Comparison of ENCODE assay signal across 9 cellular contexts in the genomic region with DNA sequence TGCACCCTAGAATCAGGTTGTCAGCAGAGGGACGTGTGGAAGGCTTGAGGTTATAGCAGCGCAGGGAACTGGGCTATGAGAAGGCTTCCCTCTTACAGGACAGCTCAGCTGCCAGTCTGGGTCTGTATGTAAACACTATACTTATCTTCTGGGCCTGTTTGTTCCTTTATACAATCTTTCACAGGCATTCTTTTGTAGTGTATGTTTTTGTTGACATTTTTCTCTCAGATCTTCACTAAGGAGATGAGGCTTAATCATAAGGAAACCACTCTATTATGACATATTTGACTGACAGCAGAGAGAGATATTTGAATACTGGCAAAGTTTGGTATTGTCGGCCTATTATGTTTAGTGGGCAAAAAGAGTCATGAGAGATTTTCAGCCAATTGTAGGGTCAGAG. TPM values are rescaled to one million over a fixed set of nuclear protein-coding genes. Genes with fewer than 3 reads are reported as not detected.
DNase-seq lines count a peak whose midpoint lies in the region; ATAC-seq, FAIRE-seq and TF ChIP-seq lines count a peak whose summit lies in the region.
"Had no signal": no experiment of that assay in that cellular context is flagged by ENCODE, and none has a peak within 500 bp of the region (broad histone marks: within the 10 kb centered on the region; RNA-seq: fewer than 3 reads in every experiment).

No MANE protein-coding gene starts in this region.

- peaks cover 7% of the 10 kb centered on the region for H3K27me3 Mint-ChIP-seq in memory B cell

- RAD21 ChIA-PET in GM12878 (lab: Charles Lee; ENCODE audit: unreplicated experiment) = interaction anchor here (0.6 to 2.5 kb wide), 3 partner anchors 16 to 105 kb away, joined by 3 to 15 read pairs (median 14); no protein-coding TSS in a partner anchor

- SMC1A ChIA-PET in GM12878 (lab: Charles Lee; ENCODE audit: uncharacterized antibody, unreplicated experiment) = interaction anchor here (1.0 to 2.3 kb wide), 4 partner anchors 14 to 109 kb away, joined by 3 to 7 read pairs (median 4); no protein-coding TSS in a partner anchor

- H3K4me1 Mint-ChIP-seq in memory B cell = peaks cover 31% of the 10 kb centered on the region

- FAIRE-seq in GM12878 (lab: Jason Lieb, UNC) = no peak
- FAIRE-seq: TTC549 had no signal

- H3K4me3 ChIP-seq in left ventricle myocardium inferior (peak overlapping the region; percentile 74), GM12878 (peak overlapping the region; percentile 86), aorta (ENCODE audit: low read length in 2 of 2) (peak overlapping the region; percentile 69 to 95)

- no peaks in the 10 kb centered on the region for H4K20me1 ChIP-seq in GM12878 (ENCODE audit: control insufficient read depth, insufficient read depth)

- no peaks in the 10 kb centered on the region for H3K9me3 Mint-ChIP-seq in memory B cell

- TSS peak; percentile 70 for BruUV-seq in GM12878 (replicated peaks; lab: Mats Ljungman, UMichigan)

- POLR2A ChIA-PET in GM12878 (lab: Charles Lee) = interaction anchor here (0.5 to 1.2 kb wide), 4 partner anchors 41 to 149 kb away, joined by 3 to 5 read pairs (median 4); partner anchors contain the start of gene NFKB2

- peak overlapping the region; percentile 90 for H3K9ac ChIP-seq in GM12878 (ENCODE audit: control insufficient read depth, insufficient read depth, low read length)

- ATAC-seq in left ventricle myocardium superior = no peak
- ATAC-seq in GM12878 = 0 out of 3 replicates have a peak, but pooled peaks have one; percentile 6
- no peak for ATAC-seq in memory B cell (ENCODE audit: low read depth)
- ATAC-seq in aorta (ENCODE audit: low FRiP score) = no peak

- intact Hi-C loops in left ventricle myocardium inferior (cut with micrococcal nuclease) (no loop called here), left ventricle myocardium superior (cut with micrococcal nuclease) (no loop called here), GM12878 (cut with micrococcal nuclease; ENCODE audit: unreplicated experiment) (no loop called here), aorta (cut with DNase I) (no loop called here)

- H3K36me3 Mint-ChIP-seq in memory B cell = no peaks in the 10 kb centered on the region

- DNase-seq in left ventricle myocardium inferior (no peak), left ventricle myocardium superior (no peak), GM12878 (ENCODE audit: low read depth, low spot score) (no peak), memory B cell (ENCODE audit: low spot score in 2 of 2) (no peak), aorta (no peak), GM13976 (ENCODE audit: low spot score) (no peak)
- DNase-seq in stimulated activated CD4-positive, alpha-beta T cell treated with anti-CD3 and anti-CD28 coated beads, Interleukin-1b, Interleukin-23, amount 100 ng/mL, for 48 hours = no peak
- DNase-seq in activated CD4-positive, alpha-beta T cell treated with anti-CD3 and anti-CD28 coated beads, Interleukin-2, amount 50 U/mL, for 1 hour = no peak

- WGBS in GM12878 (ENCODE audit: insufficient coverage, insufficient replicate concordance, low lambda C conversion rate, missing lambda C conversion rate) = 1% methylated on average over 3 of the region's 3 CpGs
- 6 to 7% methylated on average over 3 of the region's 3 CpGs for WGBS in aorta, 2 donors

- H3K36me3 ChIP-seq in left ventricle myocardium inferior (no peaks in the 10 kb centered on the region), GM12878 (ENCODE audit: control insufficient read depth in 2 of 2, insufficient read depth in 2 of 2, low read length in 1 of 2) (0 out of 4 replicates have a peak, but pooled peaks cover 0 to 2% of the 10 kb centered on the region in 2 experiments), aorta (ENCODE audit: control insufficient read depth in 1 of 2, insufficient read depth in 2 of 2, low read length in 1 of 2) (no peaks in the 10 kb centered on the region)

- H3K27ac Mint-ChIP-seq in memory B cell = peak overlapping the region; percentile 91

- CTCF ChIA-PET in GM12878 (lab: Yijun Ruan, JAX) = interaction anchor here (3.2 to 5.1 kb wide), 3 partner anchors 14 to 105 kb away, joined by 19 to 45 read pairs (median 22); no protein-coding TSS in a partner anchor

- H3K79me2 ChIP-seq in GM12878 (ENCODE audit: control insufficient read depth, insufficient read depth, low read length) = peaks cover 54% of the 10 kb centered on the region

- no peak overlapping the region for H2AFZ ChIP-seq in GM12878 (ENCODE audit: control insufficient read depth, low read depth, low read length)

- peak overlapping the region; percentile 97 for H3K4me3 Mint-ChIP-seq in memory B cell

- H3K4me1 ChIP-seq in left ventricle myocardium inferior (peaks cover 78% of the 10 kb centered on the region), GM12878 (ENCODE audit: control insufficient read depth, insufficient read depth, low read length) (peaks cover 4% of the 10 kb centered on the region; the same call in 1 of the 2 replicates), aorta (ENCODE audit: control insufficient read depth in 1 of 2, insufficient read depth in 2 of 2, low read length in 2 of 2) (peaks cover 8% of the 10 kb centered on the region in 2 donors)

- H3K27ac ChIP-seq in left ventricle myocardium inferior (replicated peaks) = peak overlapping the region; percentile 92
- 0 out of 2 replicates have a peak overlapping the region, but pooled peaks have one; percentile 88 for H3K27ac ChIP-seq in GM12878 (ENCODE audit: control insufficient read depth, insufficient read depth)
- H3K27ac ChIP-seq in aorta (ENCODE audit: low read depth in 1 of 2, low read length in 2 of 2) = peak overlapping the region in 1 of 2 donors; percentile 25

- no peak for TF ChIP-seq EP300 in GM12878 (IDR thresholded peaks at IDR 0.05; ENCODE audit: borderline replicate concordance in 1 of 2, control insufficient read depth in 1 of 2, low read depth in 2 of 2, low read length in 2 of 2)

- no peaks in the 10 kb centered on the region for H3K27me3 ChIP-seq in left ventricle myocardium inferior (ENCODE audit: low read depth)
- no peaks in the 10 kb centered on the region for H3K27me3 ChIP-seq in GM12878 (replicated peaks in 1 of 2; ENCODE audit: control insufficient read depth in 2 of 2, insufficient read depth in 2 of 2, low read length in 1 of 2)
- H3K27me3 ChIP-seq in aorta (ENCODE audit: control insufficient read depth in 1 of 2, insufficient read depth in 2 of 2, low read length in 1 of 2) = no peaks in the 10 kb centered on the region

- TF ChIP-seq RAD21 in GM12878 (IDR thresholded peaks at IDR 0.05; ENCODE audit: insufficient read depth, low read depth, low read length) = no peak

- peak overlapping the region; percentile 92 for H3K4me2 ChIP-seq in GM12878 (ENCODE audit: control insufficient read depth, insufficient read depth)

- TF ChIP-seq CTCF in left ventricle myocardium inferior (IDR thresholded peaks at IDR 0.05; ENCODE audit: borderline replicate concordance) (no peak), GM12878 (IDR thresholded peaks at IDR 0.05 in 2 of 3, conservative IDR thresholded peaks at IDR 0.05 in 1 of 3; ENCODE audit: control insufficient read depth in 2 of 3, extremely low read depth in 1 of 3, insufficient read depth in 1 of 3, low read depth in 3 of 3, low read length in 3 of 3) (no peak), GM13976 (IDR thresholded peaks at IDR 0.05; ENCODE audit: borderline replicate concordance, control extremely low read depth, extremely low read depth, insufficient read depth, missing control alignments) (no peak)

- no peak for TF ChIP-seq POLR2A in GM12878 (IDR thresholded peaks at IDR 0.05; ENCODE audit: low read depth, low read length)

- in situ Hi-C loops in GM12878 (cut with MboI) (no loop called here), GM13976 (cut with MboI; ENCODE audit: low sequenced_read_pairs, unreplicated experiment) (loop anchor here (25.0 kb wide), 1 partner anchor 341 kb away; no protein-coding TSS in a partner anchor)

- H3K9me3 ChIP-seq in left ventricle myocardium inferior (replicated peaks) (no peaks in the 10 kb centered on the region), GM12878 (replicated peaks; ENCODE audit: control insufficient read depth, insufficient read depth, low read length) (no peaks in the 10 kb centered on the region), aorta (ENCODE audit: control insufficient read depth, low read length) (no peaks in the 10 kb centered on the region)

RNA-seq across cellular contexts. Expression of gene GBF1, which starts 0.9 kb away (rescaled TPM):
- total RNA-seq in left ventricle myocardium inferior (43.2 TPM), left ventricle myocardium superior (41.7 TPM), GM12878 (2014; rRNA removed) (21.4 and 23.0 TPM in 2 replicates), GM12878 (2014; rRNA removed; fragmentation: Illumina TruSeq; extraction: Trizol) (13.3 and 13.8 TPM in 2 replicates), GM12878 (2021) (38.8 and 42.0 TPM in 2 replicates), aorta (10 to 100 TPM; 41.9 to 44.0 TPM)
- 47.9 and 50.1 TPM in 2 replicates for total RNA-seq in GM12878 (2013; cell fraction: nucleolus; rRNA removed)
- 23.0 TPM for polyA plus RNA-seq in GM12878 (2011; ENCODE audit: low read depth)
- polyA plus RNA-seq in GM12878 (2011; rRNA removed) (6.5 and 20.7 TPM in 2 replicates), GM12878 (2014; fragmentation: Illumina TruSeq; extraction: Trizol) (25.5 and 30.4 TPM in 2 replicates), GM12878 (2014; fragmentation: Nextera tagmentation; extraction: Ambion mirVana) (1 to 10 TPM in 1 of 2 experiments, under 1 TPM in 1; 0.82 to 1.2 TPM), GM12878 (2014; rRNA removed) (19.6 and 24.3 TPM in 2 replicates), GM12878 (2016; fragmentation: Nextera tagmentation; extraction: Ambion mirVana) (10 to 100 TPM; 29.5 to 35.6 TPM), aorta (10 to 100 TPM in 1 of 2 donors, 1 to 10 TPM in 1; 7.1 to 23.3 TPM)
- 15.0 and 20.8 TPM in 2 replicates for polyA plus RNA-seq in GM12878 (2011; cell fraction: cytosol; rRNA removed)
- 46.7 and 52.1 TPM in 2 replicates for polyA plus RNA-seq in GM12878 (2011; cell fraction: nucleus; rRNA removed)
- 29.0 and 31.0 TPM in 2 replicates for polyA plus RNA-seq in GM12878 (2012)
- polyA minus RNA-seq in GM12878 (2011; rRNA and poly(A)+ RNA removed) = 30.3 and 46.3 TPM in 2 replicates
- polyA minus RNA-seq in GM12878 (2011; cell fraction: cytosol; rRNA and poly(A)+ RNA removed) = 16.7 and 19.4 TPM in 2 replicates
- polyA minus RNA-seq in GM12878 (2011; cell fraction: nucleus; rRNA and poly(A)+ RNA removed) = 38.2 and 44.3 TPM in 2 replicates

RNA-seq across cellular contexts. Expression of gene PITX3, which starts 4.9 kb away (rescaled TPM):
- total RNA-seq in left ventricle myocardium inferior (0.85 TPM), left ventricle myocardium superior (1.1 TPM), GM12878 (2014; rRNA removed) (not detected in 2 replicates), GM12878 (2014; rRNA removed; fragmentation: Illumina TruSeq; extraction: Trizol) (not detected in 2 replicates), GM12878 (2021) (not detected in 2 replicates), aorta (not detected)
- not detected in 2 replicates for total RNA-seq in GM12878 (2013; cell fraction: nucleolus; rRNA removed)
- polyA plus RNA-seq in GM12878 (2011; ENCODE audit: low read depth) = not detected
- polyA plus RNA-seq in GM12878 (2011; rRNA removed) (not detected in 2 replicates), GM12878 (2014; fragmentation: Illumina TruSeq; extraction: Trizol) (not detected in 2 replicates), GM12878 (2014; fragmentation: Nextera tagmentation; extraction: Ambion mirVana) (not detected), GM12878 (2014; rRNA removed) (not detected in 2 replicates), GM12878 (2016; fragmentation: Nextera tagmentation; extraction: Ambion mirVana) (not detected), aorta (under 1 TPM in 1 of 2 donors, not detected in 1; 0.13 TPM)
- polyA plus RNA-seq in GM12878 (2011; cell fraction: cytosol; rRNA removed) = not detected in 2 replicates
- not detected in 2 replicates for polyA plus RNA-seq in GM12878 (2011; cell fraction: nucleus; rRNA removed)
- not detected in 2 replicates for polyA plus RNA-seq in GM12878 (2012)
- polyA minus RNA-seq in GM12878 (2011; rRNA and poly(A)+ RNA removed) = not detected in 2 replicates
- polyA minus RNA-seq in GM12878 (2011; cell fraction: cytosol; rRNA and poly(A)+ RNA removed) = not detected in 2 replicates
- not detected in 2 replicates for polyA minus RNA-seq in GM12878 (2011; cell fraction: nucleus; rRNA and poly(A)+ RNA removed)

RNA-seq across cellular contexts. Expression of gene ELOVL3, which starts 20.2 kb away (rescaled TPM):
- total RNA-seq in left ventricle myocardium inferior (not detected), left ventricle myocardium superior (not detected), GM12878 (2014; rRNA removed) (0.11 TPM in 1 of 2 replicates, not detected in the other), GM12878 (2014; rRNA removed; fragmentation: Illumina TruSeq; extraction: Trizol) (not detected in 2 replicates), GM12878 (2021) (not detected in 2 replicates), aorta (not detected)
- not detected in 2 replicates for total RNA-seq in GM12878 (2013; cell fraction: nucleolus; rRNA removed)
- not detected for polyA plus RNA-seq in GM12878 (2011; ENCODE audit: low read depth)
- polyA plus RNA-seq in GM12878 (2011; rRNA removed) (0.09 and 0.10 TPM in 2 replicates), GM12878 (2014; fragmentation: Illumina TruSeq; extraction: Trizol) (not detected in 2 replicates), GM12878 (2014; fragmentation: Nextera tagmentation; extraction: Ambion mirVana) (not detected), GM12878 (2014; rRNA removed) (0.09 TPM in 1 of 2 replicates, not detected in the other), GM12878 (2016; fragmentation: Nextera tagmentation; extraction: Ambion mirVana) (under 1 TPM in 1 of 2 experiments, not detected in 1; 0.18 TPM), aorta (not detected)
- polyA plus RNA-seq in GM12878 (2011; cell fraction: cytosol; rRNA removed) = 0.08 and 0.09 TPM in 2 replicates
- polyA plus RNA-seq in GM12878 (2011; cell fraction: nucleus; rRNA removed) = 0.07 TPM in 1 of 2 replicates, not detected in the other
- polyA plus RNA-seq in GM12878 (2012) = 0.08 TPM in 1 of 2 replicates, not detected in the other
- polyA minus RNA-seq in GM12878 (2011; rRNA and poly(A)+ RNA removed) = not detected in 2 replicates
- polyA minus RNA-seq in GM12878 (2011; cell fraction: cytosol; rRNA and poly(A)+ RNA removed) = not detected in 2 replicates
- polyA minus RNA-seq in GM12878 (2011; cell fraction: nucleus; rRNA and poly(A)+ RNA removed) = not detected in 2 replicates
